1 cellular context compared by ENCODE assay signal in genomic region chrX:103687073-103687695, GRCh38.
TF ChIP-seq lines count a peak whose summit lies in the region.

No MANE protein-coding gene starts in this region.

TF ChIP-seq in GM12878, 131 proteins besides CTCF, POLR2A, EP300 and RAD21 (continued from another document):
- peak; percentile 79 for TF ChIP-seq GABPA (IDR thresholded peaks at IDR 0.05; ENCODE audit: low read depth)
- 0 out of 2 replicates have a peak, but pooled peaks have one; percentile 54 for TF ChIP-seq RB1 (IDR thresholded peaks at IDR 0.05; ENCODE audit: borderline replicate concordance)
- TF ChIP-seq, protein P1, sequence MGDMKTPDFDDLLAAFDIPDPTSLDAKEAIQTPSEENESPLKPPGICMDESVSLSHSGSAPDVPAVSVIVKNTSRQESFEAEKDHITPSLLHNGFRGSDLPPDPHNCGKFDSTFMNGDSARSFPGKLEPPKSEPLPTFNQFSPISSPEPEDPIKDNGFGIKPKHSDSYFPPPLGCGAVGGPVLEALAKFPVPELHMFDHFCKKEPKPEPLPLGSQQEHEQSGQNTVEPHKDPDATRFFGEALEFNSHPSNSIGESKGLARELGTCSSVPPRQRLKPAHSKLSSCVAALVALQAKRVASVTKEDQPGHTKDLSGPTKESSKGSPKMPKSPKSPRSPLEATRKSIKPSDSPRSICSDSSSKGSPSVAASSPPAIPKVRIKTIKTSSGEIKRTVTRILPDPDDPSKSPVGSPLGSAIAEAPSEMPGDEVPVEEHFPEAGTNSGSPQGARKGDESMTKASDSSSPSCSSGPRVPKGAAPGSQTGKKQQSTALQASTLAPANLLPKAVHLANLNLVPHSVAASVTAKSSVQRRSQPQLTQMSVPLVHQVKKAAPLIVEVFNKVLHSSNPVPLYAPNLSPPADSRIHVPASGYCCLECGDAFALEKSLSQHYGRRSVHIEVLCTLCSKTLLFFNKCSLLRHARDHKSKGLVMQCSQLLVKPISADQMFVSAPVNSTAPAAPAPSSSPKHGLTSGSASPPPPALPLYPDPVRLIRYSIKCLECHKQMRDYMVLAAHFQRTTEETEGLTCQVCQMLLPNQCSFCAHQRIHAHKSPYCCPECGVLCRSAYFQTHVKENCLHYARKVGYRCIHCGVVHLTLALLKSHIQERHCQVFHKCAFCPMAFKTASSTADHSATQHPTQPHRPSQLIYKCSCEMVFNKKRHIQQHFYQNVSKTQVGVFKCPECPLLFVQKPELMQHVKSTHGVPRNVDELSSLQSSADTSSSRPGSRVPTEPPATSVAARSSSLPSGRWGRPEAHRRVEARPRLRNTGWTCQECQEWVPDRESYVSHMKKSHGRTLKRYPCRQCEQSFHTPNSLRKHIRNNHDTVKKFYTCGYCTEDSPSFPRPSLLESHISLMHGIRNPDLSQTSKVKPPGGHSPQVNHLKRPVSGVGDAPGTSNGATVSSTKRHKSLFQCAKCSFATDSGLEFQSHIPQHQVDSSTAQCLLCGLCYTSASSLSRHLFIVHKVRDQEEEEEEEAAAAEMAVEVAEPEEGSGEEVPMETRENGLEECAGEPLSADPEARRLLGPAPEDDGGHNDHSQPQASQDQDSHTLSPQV (IDR thresholded peaks at IDR 0.05), result no peak
- no peak for TF ChIP-seq CHD4 (IDR thresholded peaks at IDR 0.05)
- no peak for TF ChIP-seq JUNB (IDR thresholded peaks at IDR 0.05)
- TF ChIP-seq RAD51 (IDR thresholded peaks at IDR 0.05), result no peak
- no peak for TF ChIP-seq ATF2 (IDR thresholded peaks at IDR 0.05; ENCODE audit: low read length)
- TF ChIP-seq RCOR1 (conservative IDR thresholded peaks at IDR 0.05; ENCODE audit: low read depth, low read length), result no peak
- peak; percentile 88 for TF ChIP-seq RUNX3 (IDR thresholded peaks at IDR 0.05; ENCODE audit: low read length)
